ENCODE assay signal across 1 cellular context in the genomic region with DNA sequence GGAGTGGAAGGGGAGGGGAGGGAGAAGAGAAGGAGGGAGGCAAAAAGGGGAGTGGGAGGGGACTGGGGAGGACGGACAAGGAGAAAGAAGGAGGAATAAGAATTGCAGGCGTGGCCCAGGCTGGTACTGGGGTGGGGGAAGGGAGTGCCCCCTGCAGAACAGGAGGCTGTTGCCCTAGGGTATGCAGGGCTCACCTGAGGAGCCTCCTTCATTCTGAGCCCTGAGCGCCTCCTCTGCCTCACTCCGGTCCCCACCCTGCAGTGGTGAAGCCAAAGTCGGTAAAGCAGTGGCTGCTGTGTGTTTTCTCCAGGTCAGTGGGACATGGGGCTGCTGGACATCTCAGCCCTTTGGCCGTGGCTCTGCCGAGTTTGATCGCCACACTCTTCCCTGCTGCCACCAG.
TF ChIP-seq lines count a peak whose summit lies in the region.

No MANE protein-coding gene starts in this region.

TF ChIP-seq in HCT116, 20 proteins besides CTCF, POLR2A, EP300 and RAD21:
- TF ChIP-seq TCF7L2 (IDR thresholded peaks at IDR 0.05; ENCODE audit: borderline replicate concordance, extremely low read depth, insufficient read depth, insufficient read length) (no peak), SRF (IDR thresholded peaks at IDR 0.05; ENCODE audit: low read depth) (no peak), SP1 (IDR thresholded peaks at IDR 0.05; ENCODE audit: low read depth) (no peak), CBX3 (IDR thresholded peaks at IDR 0.05; ENCODE audit: low read depth) (no peak), EGR1 (IDR thresholded peaks at IDR 0.05; ENCODE audit: low read depth) (no peak), SIN3A (IDR thresholded peaks at IDR 0.05; ENCODE audit: low read depth) (no peak)
